14 cellular contexts compared by ENCODE assay signal in the genomic region with DNA sequence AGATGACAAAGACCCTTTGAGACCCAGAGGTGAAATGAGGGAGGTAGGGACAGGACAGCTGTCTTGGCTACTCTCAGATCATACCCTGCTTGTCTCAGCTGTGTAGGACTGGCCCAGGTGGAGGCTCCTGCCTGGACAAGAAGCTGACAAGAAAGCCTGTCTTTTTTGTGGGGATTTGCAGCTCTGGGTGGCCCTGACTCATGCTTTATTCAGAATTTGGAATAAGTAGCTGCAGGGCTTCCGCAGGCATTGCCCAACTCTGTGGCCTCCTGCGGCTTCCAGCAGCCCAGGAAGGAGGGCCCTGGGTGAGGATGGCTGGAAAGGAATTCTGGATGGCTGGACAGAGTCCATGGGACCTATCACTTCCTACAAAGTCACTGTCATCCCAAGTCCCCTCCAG. TPM values are rescaled to one million over a fixed set of nuclear protein-coding genes. Genes with fewer than 3 reads are reported as not detected.
DNase-seq lines count a peak whose midpoint lies in the region; ATAC-seq and TF ChIP-seq lines count a peak whose summit lies in the region.
"Had no signal": no experiment of that assay in that cellular context is flagged by ENCODE, and none has a peak within 500 bp of the region (broad histone marks: within the 10 kb centered on the region; RNA-seq: fewer than 3 reads in every experiment).

No MANE protein-coding gene starts in this region.

- H3K79me2 ChIP-seq in PC-3 (ENCODE audit: low read length) = no peaks in the 10 kb centered on the region

- H4K20me1 ChIP-seq in PC-3 (ENCODE audit: low read length) = no peaks in the 10 kb centered on the region

- peak overlapping the region; percentile 42 for H3K4me2 ChIP-seq in PC-3 (ENCODE audit: low read length)

- H3K9me2 ChIP-seq in PC-3 (replicated peaks; ENCODE audit: low read length) = no peaks in the 10 kb centered on the region

- no peaks in the 10 kb centered on the region for H3K4me1 Mint-ChIP-seq in activated T-cell treated with anti-CD3 and anti-CD28 coated beads, Interleukin-2, amount 50 U/mL, for 24 hours (ENCODE audit: low read depth)
- H3K4me1 Mint-ChIP-seq: activated naive CD8-positive, alpha-beta T cell treated with anti-CD3 and anti-CD28 coated beads for 36 hours had no signal

- peaks cover 19% of the 10 kb centered on the region for H3K27me3 Mint-ChIP-seq in activated T-cell treated with anti-CD3 and anti-CD28 coated beads, Interleukin-2, amount 50 U/mL, for 24 hours

- H3K9me3 Mint-ChIP-seq in activated T-cell treated with anti-CD3 and anti-CD28 coated beads, Interleukin-2, amount 50 U/mL, for 24 hours = no peaks in the 10 kb centered on the region
- H3K9me3 Mint-ChIP-seq: activated naive CD8-positive, alpha-beta T cell treated with anti-CD3 and anti-CD28 coated beads for 36 hours had no signal

- H3K36me3 Mint-ChIP-seq in activated T-cell treated with anti-CD3 and anti-CD28 coated beads, Interleukin-2, amount 50 U/mL, for 24 hours (ENCODE audit: low read depth) = no peaks in the 10 kb centered on the region
- H3K36me3 Mint-ChIP-seq: activated naive CD8-positive, alpha-beta T cell treated with anti-CD3 and anti-CD28 coated beads for 36 hours had no signal

- BruUV-seq in PC-3 (replicated peaks; lab: Mats Ljungman, UMichigan) = no TSS peak

- H3K27me3 ChIP-seq in PC-3 (ENCODE audit: low read length) = no peaks in the 10 kb centered on the region
- H3K27me3 ChIP-seq: vagina had no signal

- no peak for TF ChIP-seq CTCF in PC-3 (conservative IDR thresholded peaks at IDR 0.05; ENCODE audit: low read depth, low read length)

- H3K27ac Mint-ChIP-seq in activated T-cell treated with anti-CD3 and anti-CD28 coated beads, Interleukin-2, amount 50 U/mL, for 24 hours = no peak overlapping the region
- H3K27ac Mint-ChIP-seq: activated CD8-positive, alpha-beta T cell treated with anti-CD3 and anti-CD28 coated beads, Interleukin-2, amount 10 ng/mL, durations not matched to agents 7 days and 5 days; activated naive CD8-positive, alpha-beta T cell treated with anti-CD3 and anti-CD28 coated beads for 36 hours; progenitor cell of endocrine pancreas had no signal

- peak; percentile 66 for DNase-seq in GM04504 (ENCODE audit: low read depth)
- DNase-seq in PC-3 = peak; percentile 98
- DNase-seq in dedifferentiated amniotic fluid mesenchymal stem cell (ENCODE audit: extremely low spot score) = peak; percentile 39
- peak; percentile 84 for DNase-seq in renal cortical epithelial cell (ENCODE audit: low read depth)
- no peak for DNase-seq in inferior parietal cortex (ENCODE audit: extremely low spot score)
- DNase-seq in activated T-cell treated with anti-CD3 and anti-CD28 coated beads, Interleukin-2, amount 50 U/mL, for 24 hours = no peak
- no peak for DNase-seq in activated CD4-positive, alpha-beta T cell treated with anti-CD3 and anti-CD28 coated beads, Interleukin-2, amount 50 U/mL, for 1 hour
- DNase-seq: activated CD8-positive, alpha-beta T cell treated with anti-CD3 and anti-CD28 coated beads, Interleukin-2, amount 10 ng/mL, durations not matched to agents 7 days and 5 days; activated naive CD8-positive, alpha-beta T cell treated with anti-CD3 and anti-CD28 coated beads for 36 hours; NCI-H1930 had no signal

- intact Hi-C loops in PC-3 (cut with micrococcal nuclease) = loop anchor here (5.0 kb wide), 1 partner anchor 50 kb away; no protein-coding TSS in a partner anchor

- POLR2A ChIA-PET in PC-3 (lab: Charles Lee; ENCODE audit: unreplicated experiment) = no interaction called here

- no peak overlapping the region for H3K4me3 ChIP-seq in PC-3 (ENCODE audit: low read length)
- H3K4me3 ChIP-seq: vagina had no signal

- H2AFZ ChIP-seq in PC-3 (ENCODE audit: low read length) = no peak overlapping the region

- ATAC-seq in PC-3 (peak; percentile 96), GM21576 (IDR thresholded peaks at IDR 0.05; ENCODE audit: unreplicated experiment) (no peak)
- ATAC-seq: activated CD8-positive, alpha-beta T cell treated with anti-CD3 and anti-CD28 coated beads, Interleukin-2, amount 10 ng/mL, durations not matched to agents 7 days and 5 days; Right ventricle myocardium inferior had no signal

- CTCF ChIA-PET in PC-3 (lab: Charles Lee) = interaction anchor here (0.6 to 1.4 kb wide), 2 partner anchors 11 to 36 kb away, joined by 6 to 12 read pairs; no protein-coding TSS in a partner anchor

- no peaks in the 10 kb centered on the region for H3K36me3 ChIP-seq in PC-3 (ENCODE audit: low read depth, low read length)
- H3K36me3 ChIP-seq: vagina had no signal

- H3K4me3 Mint-ChIP-seq in activated T-cell treated with anti-CD3 and anti-CD28 coated beads, Interleukin-2, amount 50 U/mL, for 24 hours = no peak overlapping the region
- H3K4me3 Mint-ChIP-seq: activated CD8-positive, alpha-beta T cell treated with anti-CD3 and anti-CD28 coated beads, Interleukin-2, amount 10 ng/mL, durations not matched to agents 7 days and 5 days; activated naive CD8-positive, alpha-beta T cell treated with anti-CD3 and anti-CD28 coated beads for 36 hours had no signal

- peaks cover 1% of the 10 kb centered on the region for H3F3A ChIP-seq in PC-3 (ENCODE audit: low read length, unreplicated experiment)

- H3K4me1 ChIP-seq in PC-3 (ENCODE audit: insufficient read depth, low read length) = peaks cover 36% of the 10 kb centered on the region

- no peaks in the 10 kb centered on the region for H3K9me3 ChIP-seq in PC-3 (ENCODE audit: low read length)
- H3K9me3 ChIP-seq: vagina had no signal

- H3K9ac ChIP-seq in PC-3 (ENCODE audit: low read length) = 0 out of 2 replicates have a peak overlapping the region, but pooled peaks have one; percentile 1

- peak overlapping the region; percentile 83 for H3K27ac ChIP-seq in PC-3 (ENCODE audit: low read length)
- H3K27ac ChIP-seq: vagina had no signal

RNA-seq across cellular contexts. Expression of a gene that starts 20.6 kb away (rescaled TPM):
- total RNA-seq in PC-3 (2014; rRNA removed) (0.04 and 0.92 TPM in 2 replicates), renal cortical epithelial cell (not detected in 2 replicates)
- total RNA-seq: progenitor cell of endocrine pancreas had no signal

RNA-seq across cellular contexts. Expression of a gene that starts 38.5 kb away (rescaled TPM):
- total RNA-seq in PC-3 (2014; rRNA removed) (0.26 TPM in 1 of 2 replicates, not detected in the other), renal cortical epithelial cell (0.05 and 0.35 TPM in 2 replicates)
- total RNA-seq: activated CD8-positive, alpha-beta T cell treated with anti-CD3 and anti-CD28 coated beads, Interleukin-2, amount 10 ng/mL, durations not matched to agents 7 days and 5 days; activated naive CD8-positive, alpha-beta T cell treated with anti-CD3 and anti-CD28 coated beads for 36 hours; progenitor cell of endocrine pancreas; Right ventricle myocardium inferior had no signal

Comparison
In these comparisons a context has a peak if more than half of its experiments do, and no peak if none do; other contexts are left out.
1. DNase-seq: peak in GM04504 (single experiment), PC-3 (single experiment), dedifferentiated amniotic fluid mesenchymal stem cell (single experiment) and renal cortical epithelial cell (single experiment); none in inferior parietal cortex (single experiment), activated T-cell treated with anti-CD3 and anti-CD28 coated beads, Interleukin-2, amount 50 U/mL, for 24 hours (single experiment) and activated CD4-positive, alpha-beta T cell treated with anti-CD3 and anti-CD28 coated beads, Interleukin-2, amount 50 U/mL, for 1 hour (single experiment).